ENCODE assay signal across 13 cellular contexts in genomic region chr22:44473166-44473565, GRCh38. TPM values are rescaled to one million over a fixed set of nuclear protein-coding genes. Genes with fewer than 3 reads are reported as not detected.
DNase-seq lines count a peak whose midpoint lies in the region; ATAC-seq and TF ChIP-seq lines count a peak whose summit lies in the region.
"Had no signal": no experiment of that assay in that cellular context is flagged by ENCODE, and none has a peak within 500 bp of the region (broad histone marks: within the 10 kb centered on the region; RNA-seq: fewer than 3 reads in every experiment).

No MANE protein-coding gene starts in this region.

- no peaks in the 10 kb centered on the region for H3K36me3 ChIP-seq in left ventricle myocardium inferior

- H3K27ac Mint-ChIP-seq in mesothelial cell of epicardium, result peak overlapping the region; percentile 40
- H3K27ac Mint-ChIP-seq: CD4-positive, alpha-beta T cell; GM23338 had no signal

- no peak for TF ChIP-seq CTCF in left ventricle myocardium inferior (IDR thresholded peaks at IDR 0.05; ENCODE audit: borderline replicate concordance)
- TF ChIP-seq CTCF in fibroblast of pulmonary artery (IDR thresholded peaks at IDR 0.05; ENCODE audit: low read length, missing control alignments), result no peak
- TF ChIP-seq CTCF in mesothelial cell of epicardium (IDR thresholded peaks at IDR 0.05; ENCODE audit: unreplicated experiment), result no peak

- intact Hi-C loops in right cardiac atrium (cut with DNase I), result no loop called here
- intact Hi-C loops in left ventricle myocardium inferior (cut with micrococcal nuclease), result no loop called here

- H3K27me3 ChIP-seq in right cardiac atrium (ENCODE audit: control insufficient read depth, insufficient read depth), result no peaks in the 10 kb centered on the region
- no peaks in the 10 kb centered on the region for H3K27me3 ChIP-seq in left ventricle myocardium inferior (ENCODE audit: low read depth)

- peaks cover 6% of the 10 kb centered on the region for H3K4me1 Mint-ChIP-seq in mesothelial cell of epicardium
- H3K4me1 Mint-ChIP-seq: GM23338 had no signal

- peaks cover 26% of the 10 kb centered on the region for H3K9me3 Mint-ChIP-seq in mesothelial cell of epicardium

- ATAC-seq in right cardiac atrium, result peak; percentile 14 to 44
- ATAC-seq: GM23338 had no signal

- H3K27me3 Mint-ChIP-seq in mesothelial cell of epicardium (ENCODE audit: low read depth), result peaks cover 11% of the 10 kb centered on the region

- no peak overlapping the region for H3K4me3 ChIP-seq in right cardiac atrium (ENCODE audit: low read length)
- no peak overlapping the region for H3K4me3 ChIP-seq in left ventricle myocardium inferior
- H3K4me3 ChIP-seq in fibroblast of pulmonary artery (replicated peaks; ENCODE audit: low read depth, low read length), result no peak overlapping the region
- H3K4me3 ChIP-seq: GM23338 had no signal

- H3K36me3 Mint-ChIP-seq in mesothelial cell of epicardium, result peaks cover 6% of the 10 kb centered on the region

- H3K4me1 ChIP-seq in right cardiac atrium (ENCODE audit: control insufficient read depth, insufficient read depth, low read length), result peaks cover 3% of the 10 kb centered on the region
- H3K4me1 ChIP-seq in left ventricle myocardium inferior, result no peaks in the 10 kb centered on the region
- H3K4me1 ChIP-seq: Caco-2 had no signal

- no peak overlapping the region for H3K4me3 Mint-ChIP-seq in mesothelial cell of epicardium
- H3K4me3 Mint-ChIP-seq: CD4-positive, alpha-beta T cell; GM23338 had no signal

- 71% methylated on average over 4 of the region's 4 CpGs for WGBS in right cardiac atrium

- H3K27ac ChIP-seq in right cardiac atrium (ENCODE audit: low read length) (peak overlapping the region; percentile 42), left ventricle myocardium inferior (replicated peaks) (no peak overlapping the region)
- H3K27ac ChIP-seq: C4-2B had no signal

- DNase-seq in right cardiac atrium (no peak), left ventricle myocardium inferior (no peak), fibroblast of pulmonary artery (ENCODE audit: low read depth) (peak; percentile 11), mesothelial cell of epicardium (ENCODE audit: low spot score in 2 of 2, unreplicated experiment in 2 of 2) (no peak), dedifferentiated amniotic fluid mesenchymal stem cell (ENCODE audit: extremely low spot score) (no peak), kidney glomerular epithelial cell (lab: John Stamatoyannopoulos, UW) (no peak)
- no peak for DNase-seq in activated T-cell treated with anti-CD3 and anti-CD28 coated beads, Interleukin-2, amount 50 U/mL, for 48 hours
- DNase-seq: AML-193; Caco-2; CD4-positive, alpha-beta T cell; HCEC 1CT had no signal

- H3K9me3 ChIP-seq in right cardiac atrium (ENCODE audit: control insufficient read depth, low read length), result no peaks in the 10 kb centered on the region
- peaks cover 29% of the 10 kb centered on the region for H3K9me3 ChIP-seq in left ventricle myocardium inferior (replicated peaks)

RNA-seq across cellular contexts. Expression of gene RTL6, which starts 24.9 kb away (rescaled TPM):
- 10 to 100 TPM; 27.3 to 35.4 (median 31.1) TPM for total RNA-seq in right cardiac atrium
- 10.0 TPM for polyA plus RNA-seq in right cardiac atrium
- 25.0 TPM for total RNA-seq in left ventricle myocardium inferior
- total RNA-seq in mesothelial cell of epicardium, result 47.5 to 48.3 TPM (median 47.6 TPM) in 3 replicates
